Comparison of ENCODE assay signal across 1 cellular context in genomic region chr4:6093671-6094070, GRCh38.
TF ChIP-seq lines count a peak whose summit lies in the region.

No MANE protein-coding gene starts in this region.

TF ChIP-seq in H1, 55 proteins besides CTCF, POLR2A, EP300 and RAD21 (continued from another document):
- TF ChIP-seq ATF2 (IDR thresholded peaks at IDR 0.05; ENCODE audit: low read length) (no peak), EGR1 (IDR thresholded peaks at IDR 0.05; ENCODE audit: borderline replicate concordance, low read depth, low read length) (no peak), ASH2L (IDR thresholded peaks at IDR 0.05; ENCODE audit: low read length) (no peak), RXRA (IDR thresholded peaks at IDR 0.05; ENCODE audit: insufficient read depth, low read depth, low read length) (no peak), TAF7 (optimal IDR thresholded peaks at IDR 0.05; ENCODE audit: borderline replicate concordance, low read depth, low read length) (no peak)
